Comparison of ENCODE assay signal across 15 cellular contexts in genomic region chr6:116027821-116028220, GRCh38. TPM values are rescaled to one million over a fixed set of nuclear protein-coding genes. Genes with fewer than 3 reads are reported as not detected.
DNase-seq lines count a peak whose midpoint lies in the region; ATAC-seq, FAIRE-seq and TF ChIP-seq lines count a peak whose summit lies in the region.
"Had no signal": no experiment of that assay in that cellular context is flagged by ENCODE, and none has a peak within 500 bp of the region (broad histone marks: within the 10 kb centered on the region; RNA-seq: fewer than 3 reads in every experiment).

No MANE protein-coding gene starts in this region.

- no peak overlapping the region for H3K27ac Mint-ChIP-seq in progenitor cell of endocrine pancreas

- ATAC-seq in GM19372 (IDR thresholded peaks at IDR 0.05; ENCODE audit: low read depth, unreplicated experiment): peak; percentile 62
- peak; percentile 72 for ATAC-seq in HG02870 (IDR thresholded peaks at IDR 0.05; ENCODE audit: unreplicated experiment)
- ATAC-seq in HG03565 (IDR thresholded peaks at IDR 0.05; ENCODE audit: unreplicated experiment): peak; percentile 71

- H3K4me1 Mint-ChIP-seq in progenitor cell of endocrine pancreas (ENCODE audit: low read depth): peaks cover 2% of the 10 kb centered on the region

- DNase-seq in GM12892 (ENCODE audit: insufficient read length) (no peak), EL (no peak), progenitor cell of endocrine pancreas (ENCODE audit: low spot score, unreplicated experiment) (no peak), mucosa of gallbladder (ENCODE audit: low spot score) (no peak), DMS79 treated with DMSO at 0.1 percent for 48 hours (lab: John Stamatoyannopoulos, UW) (no peak)
- DNase-seq: activated CD8-positive, alpha-beta memory T cell treated with anti-CD3 and anti-CD28 coated beads, Interleukin-2, amount 50 U/mL, for 48 hours; amygdala; colonic mucosa; esophagus squamous epithelium; NCI-H1092 treated with DMSO at 0.1 percent for 48 hours; stimulated activated CD8-positive, alpha-beta memory T cell treated with anti-CD3 and anti-CD28 coated beads, Interleukin-4, amount 100 ng/mL, for 48 hours; upper lobe of left lung had no signal

- no peaks in the 10 kb centered on the region for H3K27me3 Mint-ChIP-seq in progenitor cell of endocrine pancreas

- H3K9me3 Mint-ChIP-seq in progenitor cell of endocrine pancreas (ENCODE audit: low read depth): no peaks in the 10 kb centered on the region

- no peak for TF ChIP-seq POLR2A in GM12892 (IDR thresholded peaks at IDR 0.05; ENCODE audit: low read depth, low read length)

- H3K36me3 Mint-ChIP-seq in progenitor cell of endocrine pancreas (ENCODE audit: insufficient read depth): no peaks in the 10 kb centered on the region

- peak; percentile 71 for FAIRE-seq in GM12892 (lab: Jason Lieb, UNC)

- no peak overlapping the region for H3K4me3 Mint-ChIP-seq in progenitor cell of endocrine pancreas (ENCODE audit: low read depth)

- no peak for TF ChIP-seq CTCF in progenitor cell of endocrine pancreas (IDR thresholded peaks at IDR 0.05; ENCODE audit: unreplicated experiment)

RNA-seq across cellular contexts. Expression of gene FRK, which starts 32.9 kb away (rescaled TPM):
- polyA plus RNA-seq in GM12892 (2012; ENCODE audit: missing spikeins): 0.93 TPM
- total RNA-seq in progenitor cell of endocrine pancreas: 8.6 and 8.8 TPM in 2 replicates
- 24.3 TPM for total RNA-seq in mucosa of gallbladder
